In the genomic region with DNA sequence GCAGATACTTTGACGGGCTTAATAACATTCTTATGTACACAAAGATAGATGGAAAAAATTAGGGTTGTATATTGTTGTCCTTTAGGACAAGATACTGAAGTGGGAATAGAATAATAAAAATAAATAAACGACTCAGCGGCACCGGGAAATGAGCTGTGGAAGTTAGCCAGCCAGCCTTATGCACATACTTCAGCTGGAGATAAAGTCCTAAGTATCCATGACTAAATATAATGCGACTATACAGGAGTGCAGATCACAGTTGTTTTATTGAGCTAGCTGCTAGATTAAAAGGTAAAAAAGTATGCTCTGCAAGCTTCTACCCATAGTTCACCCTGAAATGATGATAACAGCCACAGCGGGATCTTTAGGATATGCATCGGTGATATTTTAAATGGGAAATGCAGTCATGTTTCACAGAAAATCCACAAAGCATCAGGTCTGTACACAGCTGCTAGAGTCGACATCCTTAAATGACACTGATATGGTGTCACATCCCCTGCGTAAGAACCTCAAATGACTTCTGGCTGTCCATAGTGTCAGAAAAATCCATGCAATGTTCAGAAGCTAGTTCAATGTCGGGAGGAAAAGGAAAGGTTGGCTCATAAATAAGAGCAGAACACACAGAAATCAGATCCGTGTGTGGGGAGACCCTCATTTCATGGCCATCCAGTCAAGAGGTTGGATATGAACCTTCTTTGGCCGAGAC, we compare ENCODE assay signal across 26 cellular contexts.
"Had no signal": no experiment of that assay in that cellular context is flagged by ENCODE, and none has a peak within 500 bp of the region (broad histone marks: within the 10 kb centered on the region; RNA-seq: fewer than 3 reads in every experiment).

No MANE protein-coding gene starts in this region.

- H3K9me3 Mint-ChIP-seq: effector memory CD8-positive, alpha-beta T cell; naive thymus-derived CD8-positive, alpha-beta T cell; nephron progenitor cell; stimulated activated effector memory CD8-positive, alpha-beta T cell treated with anti-CD3 and anti-CD28 coated beads, Interleukin-12 subunit alpha, Interleukin-12 subunit beta, amount 100 ng/mL, for 72 hours had no signal

- H3K4me3 Mint-ChIP-seq: effector memory CD8-positive, alpha-beta T cell; naive thymus-derived CD8-positive, alpha-beta T cell; nephron progenitor cell; stimulated activated effector memory CD8-positive, alpha-beta T cell treated with anti-CD3 and anti-CD28 coated beads, Interleukin-12 subunit alpha, Interleukin-12 subunit beta, amount 100 ng/mL, for 72 hours had no signal

- H3K27ac ChIP-seq: gastrocnemius medialis, left lung, lower lobe of right lung, ovary, psoas muscle, right lobe of liver, stomach, thyroid gland, vagina had no signal

- FAIRE-seq: endometrium, islet of Langerhans had no signal

- H3K27me3 ChIP-seq: gastrocnemius medialis, ovary, right lobe of liver, stomach, thyroid gland, vagina had no signal

- DNase-seq: cortex of kidney; effector memory CD8-positive, alpha-beta T cell; erythroblast; gastrocnemius medialis; head of caudate nucleus; hippocampal formation; left cardiac atrium; left lung; lower lobe of right lung; naive thymus-derived CD8-positive, alpha-beta T cell; nephron progenitor cell; occipital lobe; ovary; posterior cingulate gyrus; psoas muscle; right lobe of liver; stimulated activated CD4-positive, alpha-beta T cell treated with anti-CD3 and anti-CD28 coated beads, Interleukin-2, amount 100 ng/mL, for 24 hours; stimulated activated CD4-positive, alpha-beta T cell treated with anti-CD3 and anti-CD28 coated beads, Interleukin-4, amount 100 ng/mL, for 24 hours; stimulated activated naive CD4-positive, alpha-beta T cell treated with Interleukin-2 at 50 U/mL for 16 hours; stomach; thyroid gland; trophoblast cell had no signal

- H3K4me1 ChIP-seq: gastrocnemius medialis, left lung, lower lobe of right lung, psoas muscle, right lobe of liver, stomach, thyroid gland, vagina had no signal

- H3K4me1 Mint-ChIP-seq: stimulated activated effector memory CD8-positive, alpha-beta T cell treated with anti-CD3 and anti-CD28 coated beads, Interleukin-12 subunit alpha, Interleukin-12 subunit beta, amount 100 ng/mL, for 72 hours had no signal

- H3K27ac Mint-ChIP-seq: effector memory CD8-positive, alpha-beta T cell; naive thymus-derived CD8-positive, alpha-beta T cell; nephron progenitor cell; stimulated activated effector memory CD8-positive, alpha-beta T cell treated with anti-CD3 and anti-CD28 coated beads, Interleukin-12 subunit alpha, Interleukin-12 subunit beta, amount 100 ng/mL, for 72 hours had no signal

- H3K36me3 ChIP-seq: gastrocnemius medialis, left lung, lower lobe of right lung, ovary, right lobe of liver, stomach, thyroid gland, vagina had no signal

- ATAC-seq: effector memory CD8-positive, alpha-beta T cell; gastrocnemius medialis; left lung; lower lobe of right lung; naive thymus-derived CD8-positive, alpha-beta T cell; psoas muscle; right lobe of liver; stimulated activated effector memory CD8-positive, alpha-beta T cell treated with anti-CD3 and anti-CD28 coated beads, Interleukin-12 subunit alpha, Interleukin-12 subunit beta, amount 100 ng/mL, for 72 hours had no signal

- H3K27me3 Mint-ChIP-seq: effector memory CD8-positive, alpha-beta T cell had no signal

- H3K4me3 ChIP-seq: gastrocnemius medialis, left lung, lower lobe of right lung, ovary, psoas muscle, right lobe of liver, stomach, thyroid gland, vagina had no signal

- H3K9me3 ChIP-seq: gastrocnemius medialis, left lung, lower lobe of right lung, ovary, psoas muscle, right lobe of liver, stomach, thyroid gland, vagina had no signal

- H3K36me3 Mint-ChIP-seq: naive thymus-derived CD8-positive, alpha-beta T cell; stimulated activated effector memory CD8-positive, alpha-beta T cell treated with anti-CD3 and anti-CD28 coated beads, Interleukin-12 subunit alpha, Interleukin-12 subunit beta, amount 100 ng/mL, for 72 hours had no signal
